22 cellular contexts compared by ENCODE assay signal in the genomic region with DNA sequence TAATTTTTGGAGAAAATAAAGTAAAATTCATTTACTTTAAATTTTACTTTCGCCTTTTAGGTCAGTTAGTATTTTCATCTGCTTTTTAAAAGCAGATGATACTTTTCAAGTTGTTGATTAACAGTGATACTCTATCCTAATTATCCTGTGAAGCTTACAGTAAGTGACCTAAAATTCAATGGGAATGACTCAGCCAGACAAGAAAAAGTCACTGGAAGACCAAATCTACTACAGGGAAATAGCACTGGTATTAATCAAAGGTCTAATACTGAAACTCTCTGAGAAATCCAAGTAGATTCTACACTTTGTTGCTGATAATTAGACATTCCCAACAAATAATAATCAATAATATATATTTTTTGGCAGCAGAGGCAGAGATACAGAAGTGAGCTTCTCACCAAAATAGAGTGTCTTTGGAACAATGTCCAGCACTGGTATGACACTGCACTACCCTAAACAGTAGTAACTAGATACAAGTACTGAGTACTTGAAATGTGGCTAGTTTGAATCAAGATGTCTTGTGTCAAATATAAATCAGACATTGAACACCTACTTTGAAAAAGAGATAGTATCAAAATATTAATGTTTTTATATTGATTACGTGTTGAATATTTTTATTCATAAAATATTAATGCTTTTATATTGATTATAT. TPM values are rescaled to one million over a fixed set of nuclear protein-coding genes. Genes with fewer than 3 reads are reported as not detected.
A peak's percentile ranks its signal among the peaks of the same experiment; 100 is the strongest.
DNase-seq lines count a peak whose midpoint lies in the region; ATAC-seq and TF ChIP-seq lines count a peak whose summit lies in the region.
"Had no signal": no experiment of that assay in that cellular context is flagged by ENCODE, and none has a peak within 500 bp of the region (broad histone marks: within the 10 kb centered on the region; RNA-seq: fewer than 3 reads in every experiment).

No MANE protein-coding gene starts in this region.

- no peak overlapping the region for H3K14ac ChIP-seq in mesenchymal stem cell (ENCODE audit: low read length in 2 of 2)

- no peak overlapping the region for H2BK12ac ChIP-seq in mesenchymal stem cell (ENCODE audit: low read length in 2 of 2)

- no peaks in the 10 kb centered on the region for H3K9me3 ChIP-seq in RWPE2 (ENCODE audit: severe bottlenecking)
- no peaks in the 10 kb centered on the region for H3K9me3 ChIP-seq in fibroblast of lung (ENCODE audit: control insufficient read depth, insufficient read depth, low read depth, low read length)
- no peaks in the 10 kb centered on the region for H3K9me3 ChIP-seq in mesenchymal stem cell (ENCODE audit: control insufficient read depth, low read length)
- no peaks in the 10 kb centered on the region for H3K9me3 ChIP-seq in uterus
- H3K9me3 ChIP-seq: thyroid gland had no signal

- no peaks in the 10 kb centered on the region for H4K20me1 ChIP-seq in fibroblast of lung (ENCODE audit: control insufficient read depth, extremely low read depth, insufficient read depth, low read length)

- no CpG with 5 or more reads among the region's 2 CpGs for WGBS in mesenchymal stem cell

- no peak for TF ChIP-seq CTCF in RWPE2 (IDR thresholded peaks at IDR 0.05; ENCODE audit: poor library complexity, severe bottlenecking)
- TF ChIP-seq CTCF in fibroblast of lung (conservative IDR thresholded peaks at IDR 0.05 in 1 of 2, IDR thresholded peaks at IDR 0.05 in 1 of 2; ENCODE audit: low read depth in 1 of 2, low read length in 2 of 2) = no peak
- no peak for TF ChIP-seq CTCF in uterus (IDR thresholded peaks at IDR 0.05)

- H3K4me3 ChIP-seq in RWPE2 (ENCODE audit: severe bottlenecking) (no peak overlapping the region), fibroblast of lung (replicated peaks in 1 of 4; ENCODE audit: control extremely low read depth in 1 of 4, insufficient read depth in 1 of 4, low read depth in 3 of 4, low read length in 4 of 4) (no peak overlapping the region), mesenchymal stem cell (ENCODE audit: insufficient read depth in 1 of 2, low read depth in 1 of 2, low read length in 2 of 2) (no peak overlapping the region), uterus (no peak overlapping the region)
- H3K4me3 ChIP-seq: thyroid gland had no signal

- ATAC-seq in RWPE2 (ENCODE audit: low read depth) (peak; percentile 52; the same call in 1 of the 3 replicates), HG02642 (IDR thresholded peaks at IDR 0.05; ENCODE audit: poor library complexity, unreplicated experiment) (no peak)
- ATAC-seq: activated T-cell treated with anti-CD3 and anti-CD28 coated beads, Interleukin-2, amount 50 U/mL, for 4 hours; PC-3; stimulated activated memory B cell treated with anti-CD40 and anti-IgM and Interleukin-4, amounts not matched to agents 10 μg/mL and 1 μg/mL and 100 μg/mL, for 72 hours had no signal

- H3K36me3 ChIP-seq in RWPE2 (ENCODE audit: low read depth) (no peaks in the 10 kb centered on the region), fibroblast of lung (ENCODE audit: control insufficient read depth, insufficient read depth, low read length) (no peaks in the 10 kb centered on the region), mesenchymal stem cell (ENCODE audit: control insufficient read depth in 1 of 2, insufficient read depth in 2 of 2, low read depth in 1 of 2, low read length in 2 of 2) (no peaks in the 10 kb centered on the region), uterus (no peaks in the 10 kb centered on the region)
- H3K36me3 ChIP-seq: thyroid gland had no signal

- H4K91ac ChIP-seq in mesenchymal stem cell (ENCODE audit: low read length) = no peak overlapping the region

- H2AFZ ChIP-seq in fibroblast of lung (ENCODE audit: low read length) = no peak overlapping the region
- H2AFZ ChIP-seq in mesenchymal stem cell (ENCODE audit: low read depth, low read length) = no peak overlapping the region

- H3K79me1 ChIP-seq in mesenchymal stem cell (replicated peaks; ENCODE audit: low read length, poor library complexity, severe bottlenecking) = peaks cover 3% of the 10 kb centered on the region

- no peak for TF ChIP-seq POLR2A in uterus (IDR thresholded peaks at IDR 0.05)

- H2BK120ac ChIP-seq in mesenchymal stem cell (ENCODE audit: low read depth, low read length) = no peak overlapping the region

- no peak overlapping the region for H3K18ac ChIP-seq in mesenchymal stem cell (ENCODE audit: low read depth in 1 of 2, low read length in 2 of 2)

- no peak overlapping the region for H2AK5ac ChIP-seq in mesenchymal stem cell (ENCODE audit: low read length, severe bottlenecking)

- no peak overlapping the region for H4K8ac ChIP-seq in mesenchymal stem cell (ENCODE audit: low read length)

- H3K27ac ChIP-seq in RWPE2 (ENCODE audit: poor library complexity, severe bottlenecking) = no peak overlapping the region
- no peak overlapping the region for H3K27ac ChIP-seq in fibroblast of lung (ENCODE audit: insufficient read depth, low read length)
- peak overlapping the region; percentile 69 for H3K27ac ChIP-seq in mesenchymal stem cell (ENCODE audit: low read length, poor library complexity, severe bottlenecking)
- no peak overlapping the region for H3K27ac ChIP-seq in uterus
- H3K27ac ChIP-seq: HL-60, KMS-11 had no signal

- no peak overlapping the region for H3K4ac ChIP-seq in mesenchymal stem cell (ENCODE audit: low read depth in 1 of 2, low read length in 2 of 2)

- peak overlapping the region; percentile 15 for H3K4me2 ChIP-seq in fibroblast of lung (ENCODE audit: extremely low read depth, insufficient read depth, low read length)
- H3K4me2 ChIP-seq in mesenchymal stem cell (ENCODE audit: low read length, poor library complexity, severe bottlenecking) = no peak overlapping the region
- H3K4me2 ChIP-seq: KMS-11 had no signal

- H3K9ac ChIP-seq in fibroblast of lung (ENCODE audit: insufficient read depth, low read length) (no peak overlapping the region), mesenchymal stem cell (ENCODE audit: low read length) (no peak overlapping the region)
- H3K9ac ChIP-seq: KMS-11 had no signal

- no peak overlapping the region for H3K23ac ChIP-seq in mesenchymal stem cell (ENCODE audit: low read length in 2 of 2)

- H3K79me2 ChIP-seq in fibroblast of lung (ENCODE audit: control insufficient read depth, insufficient read depth, low read length) = no peaks in the 10 kb centered on the region

- H3K4me1 ChIP-seq in RWPE2 (ENCODE audit: insufficient read depth, poor library complexity, severe bottlenecking) (peaks cover 7% of the 10 kb centered on the region), fibroblast of lung (ENCODE audit: control insufficient read depth, extremely low read depth, insufficient read depth, low read length) (no peaks in the 10 kb centered on the region), mesenchymal stem cell (ENCODE audit: control insufficient read depth, insufficient read depth, low read depth, low read length) (no peaks in the 10 kb centered on the region), uterus (peaks cover 0 to 3% of the 10 kb centered on the region in 2 donors)

- H3K27me3 ChIP-seq in RWPE2 (ENCODE audit: insufficient read depth, poor library complexity, severe bottlenecking) (no peaks in the 10 kb centered on the region), fibroblast of lung (ENCODE audit: control insufficient read depth, insufficient read depth, low read length) (no peaks in the 10 kb centered on the region), mesenchymal stem cell (ENCODE audit: control insufficient read depth in 1 of 2, insufficient read depth in 1 of 2, low read length in 2 of 2) (no peaks in the 10 kb centered on the region), uterus (no peaks in the 10 kb centered on the region)
- H3K27me3 ChIP-seq: thyroid gland had no signal

- no peak overlapping the region for H2BK5ac ChIP-seq in mesenchymal stem cell (ENCODE audit: low read depth, low read length, poor library complexity, severe bottlenecking)

- no peak overlapping the region for H2BK15ac ChIP-seq in mesenchymal stem cell (ENCODE audit: low read depth, poor library complexity, severe bottlenecking)

- intact Hi-C loops in uterus (cut with DNase I; ENCODE audit: low total_unique reads) = no loop called here

- DNase-seq in EL = peak; percentile 56
- no peak for DNase-seq in RWPE2 (ENCODE audit: low spot score)
- DNase-seq in fibroblast of lung (ENCODE audit: low read depth in 2 of 2) = peak; percentile 36 to 78
- peak; percentile 58 for DNase-seq in mesenchymal stem cell
- DNase-seq in uterus = no peak
- DNase-seq in stimulated activated CD4-positive, alpha-beta T cell treated with anti-CD3 and anti-CD28 coated beads, Interleukin-4, amount 100 ng/mL, for 1 hour = no peak
- no peak for DNase-seq in mucosa of gallbladder (ENCODE audit: low spot score)
- DNase-seq: activated CD4-positive, alpha-beta T cell treated with anti-CD3 and anti-CD28 coated beads, Interleukin-2, amount 50 U/mL, for 48 hours; activated naive CD8-positive, alpha-beta T cell treated with anti-CD3 and anti-CD28 coated beads for 36 hours; activated T-cell treated with anti-CD3 and anti-CD28 coated beads, Interleukin-2, amount 50 U/mL, for 4 hours; DMS 273 treated with DMSO at 0.1 percent for 48 hours; hippocampal formation; naive B cell; NCI-H1105 treated with DMSO at 0.1 percent for 48 hours; NCI-H748 treated with DMSO at 0.1 percent for 48 hours; PC-3; SW 1271; thyroid gland had no signal

RNA-seq across cellular contexts. Expression of a gene that starts 22.8 kb away (rescaled TPM):
- total RNA-seq in fibroblast of lung (64.2 and 121 TPM in 2 replicates), uterus (10 to 100 TPM in 2 of 4 donors, 1 to 10 TPM in 2; 2.3 to 53.2 (median 16.0) TPM), mucosa of gallbladder (49.0 TPM)
- polyA plus RNA-seq in fibroblast of lung = 68.5 and 78.7 TPM in 2 replicates
- polyA plus RNA-seq in fibroblast of lung (2012) = 50.2 and 55.0 TPM in 2 replicates
- polyA minus RNA-seq in fibroblast of lung (ENCODE audit: low replicate concordance) = 14.8 and 15.3 TPM in 2 replicates
- polyA plus RNA-seq in mesenchymal stem cell (2013, experiment 1 of 2) = 31.5 TPM
- polyA plus RNA-seq in mesenchymal stem cell (2013, experiment 2 of 2) = 32.3 TPM

Comparison
In these comparisons a context has a peak if more than half of its experiments do, and no peak if none do; other contexts are left out.
1. DNase-seq: peak in EL (single experiment), fibroblast of lung (2 of 2) and mesenchymal stem cell (single experiment); none in RWPE2 (single experiment), uterus (0 of 2), stimulated activated CD4-positive, alpha-beta T cell treated with anti-CD3 and anti-CD28 coated beads, Interleukin-4, amount 100 ng/mL, for 1 hour (single experiment) and mucosa of gallbladder (single experiment).